ENCODE assay signal across 18 cellular contexts in the genomic region with DNA sequence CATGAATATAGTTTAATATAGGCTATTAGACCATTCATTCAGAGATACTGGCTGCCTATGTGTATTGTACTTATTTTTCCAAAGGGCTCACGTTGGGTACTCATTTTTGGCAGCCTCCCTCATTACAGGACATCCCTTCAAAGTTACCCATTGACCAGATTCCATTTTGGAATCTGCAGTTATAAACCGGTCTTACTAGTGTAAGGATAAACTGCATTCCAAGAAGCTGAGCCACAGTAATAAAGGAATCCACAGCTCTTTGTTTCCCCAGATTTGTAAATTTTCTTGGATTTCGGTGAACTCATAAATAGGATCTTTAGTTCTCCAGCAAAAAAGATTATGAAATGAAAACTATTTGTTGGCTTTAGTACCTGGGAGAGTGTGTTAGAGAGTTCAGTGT. TPM values are rescaled to one million over a fixed set of nuclear protein-coding genes. Genes with fewer than 3 reads are reported as not detected.
DNase-seq lines count a peak whose midpoint lies in the region; ATAC-seq, FAIRE-seq and TF ChIP-seq lines count a peak whose summit lies in the region.
"Had no signal": no experiment of that assay in that cellular context is flagged by ENCODE, and none has a peak within 500 bp of the region (broad histone marks: within the 10 kb centered on the region; RNA-seq: fewer than 3 reads in every experiment).

No MANE protein-coding gene starts in this region.

- no peak overlapping the region for H3K4me3 ChIP-seq in astrocyte of the spinal cord (ENCODE audit: low read depth, low read length)

- no peak for FAIRE-seq in GM12892 (lab: Jason Lieb, UNC)

- ATAC-seq in HG03457 (IDR thresholded peaks at IDR 0.05; ENCODE audit: unreplicated experiment): no peak
- ATAC-seq in GM21619 (IDR thresholded peaks at IDR 0.05; ENCODE audit: unreplicated experiment): no peak

- DNase-seq in AG08396 (ENCODE audit: low spot score): peak; percentile 33
- peak; percentile 38 for DNase-seq in HT-29 (ENCODE audit: low spot score)
- DNase-seq in astrocyte of the spinal cord (ENCODE audit: low read depth, low spot score): peak; percentile 23
- peak; percentile 30 for DNase-seq in left kidney (ENCODE audit: low read depth, low spot score)
- DNase-seq in GM12892 (ENCODE audit: insufficient read length): no peak
- DNase-seq in DMS153 (lab: John Stamatoyannopoulos, UW): no peak
- DNase-seq: activated CD4-positive, alpha-beta T cell treated with anti-CD3 and anti-CD28 coated beads, Interleukin-2, amount 50 U/mL, for 1 hour; activated naive CD4-positive, alpha-beta T cell treated with anti-CD3 and anti-CD28 coated beads, Interleukin-2, amount 10 ng/mL, durations not matched to agents 7 days and 5 days; activated T-cell treated with anti-CD3 and anti-CD28 coated beads for 4 hours; GDM1; GOT3; naive B cell; NCI-H1694; NCI-H446; OCI-M1; stimulated activated naive CD4-positive, alpha-beta T cell had no signal

- no peak for TF ChIP-seq POLR2A in GM12892 (IDR thresholded peaks at IDR 0.05; ENCODE audit: low read depth, low read length)

- no peak for TF ChIP-seq CTCF in astrocyte of the spinal cord (IDR thresholded peaks at IDR 0.05; ENCODE audit: low read depth, low read length)

- in situ Hi-C loops in astrocyte of the spinal cord (cut with HindIII; ENCODE audit: low sequenced_read_pairs): no loop called here

RNA-seq across cellular contexts. Expression of gene CFL2, which starts 18.9 kb away (rescaled TPM):
- 4.4 and 5.0 TPM in 2 replicates for total RNA-seq in HT-29 (2014; rRNA removed; shearing (Covaris generic))
- 12.0 TPM for polyA plus RNA-seq in GM12892 (2012; ENCODE audit: missing spikeins)

Comparison
In these comparisons a context has a peak if more than half of its experiments do, and no peak if none do; other contexts are left out.
1. DNase-seq: peak in AG08396 (single experiment), HT-29 (single experiment), astrocyte of the spinal cord (single experiment) and left kidney (single experiment); none in GM12892 (single experiment) and DMS153 (single experiment).